ENCODE assay signal across 18 cellular contexts in genomic region chr2:63081404-63081803, GRCh38. TPM values are rescaled to one million over a fixed set of nuclear protein-coding genes. Genes with fewer than 3 reads are reported as not detected.
DNase-seq lines count a peak whose midpoint lies in the region; ATAC-seq, FAIRE-seq and TF ChIP-seq lines count a peak whose summit lies in the region.
"Had no signal": no experiment of that assay in that cellular context is flagged by ENCODE, and none has a peak within 500 bp of the region (broad histone marks: within the 10 kb centered on the region; RNA-seq: fewer than 3 reads in every experiment).

No MANE protein-coding gene starts in this region.

- 24% methylated on average over 4 of the region's 4 CpGs for WGBS in K562 (ENCODE audit: insufficient coverage, low coverage, missing lambda C conversion rate)

- CTCF ChIA-PET in K562 (lab: Yijun Ruan, JAX; ENCODE audit: low intra/inter-chr PET ratio): no interaction called here

- TF ChIP-seq POLR2A in K562 (conservative IDR thresholded peaks at IDR 0.05): no peak

- H3K27ac ChIP-seq in MM.1S (ENCODE audit: low read length) (no peak overlapping the region), K562 (ENCODE audit: extremely low read depth, low read depth, low read length) (no peak overlapping the region)
- H3K27ac ChIP-seq: A549, C4-2B had no signal

- H3K36me3 ChIP-seq in MM.1S (replicated peaks; ENCODE audit: insufficient read depth, low read length) (no peaks in the 10 kb centered on the region), K562 (ENCODE audit: control insufficient read depth, insufficient read depth, low read length) (no peaks in the 10 kb centered on the region)

- no peak for TF ChIP-seq RAD21 in K562 (CRISPR knock-in tag; conservative IDR thresholded peaks at IDR 0.05 in 1 of 2, IDR thresholded peaks at IDR 0.05 in 1 of 2)

- no peaks in the 10 kb centered on the region for H3K4me1 ChIP-seq in MM.1S (ENCODE audit: low read length)
- no peaks in the 10 kb centered on the region for H3K4me1 ChIP-seq in K562 (replicated peaks in 1 of 2; ENCODE audit: control insufficient read depth in 2 of 2, insufficient read depth in 2 of 2, low read length in 2 of 2)

- no peak for TF ChIP-seq EP300 in K562 (IDR thresholded peaks at IDR 0.05; ENCODE audit: low read length)

- intact Hi-C loops in K562 (cut with micrococcal nuclease): no loop called here

- H3K9me3 Mint-ChIP-seq in activated T-helper 17 cell treated with anti-CD3 and anti-CD28 coated beads, Interleukin-2, amount 50 U/mL, for 72 hours: peaks cover 3% of the 10 kb centered on the region
- H3K9me3 Mint-ChIP-seq: CD4-positive, alpha-beta T cell; H9 had no signal

- H3K9me3 ChIP-seq in MM.1S (replicated peaks; ENCODE audit: insufficient read depth, low read length): no peaks in the 10 kb centered on the region
- no peaks in the 10 kb centered on the region; the same call in 1 of the 2 replicates for H3K9me3 ChIP-seq in K562 (replicated peaks; ENCODE audit: control insufficient read depth, insufficient read depth, low read depth, low read length)
- H3K9me3 ChIP-seq: A549 had no signal

- in situ Hi-C loops in K562 (cut with MboI): no loop called here

- peaks cover 24% of the 10 kb centered on the region for H3K27me3 Mint-ChIP-seq in activated T-helper 17 cell treated with anti-CD3 and anti-CD28 coated beads, Interleukin-2, amount 50 U/mL, for 72 hours

- H3K9ac ChIP-seq in MM.1S (ENCODE audit: low read length): no peak overlapping the region
- no peak overlapping the region for H3K9ac ChIP-seq in K562 (ENCODE audit: insufficient read depth in 1 of 2, low read depth in 2 of 2, low read length in 2 of 2)

- H3K79me2 ChIP-seq in MM.1S (ENCODE audit: low read length): no peaks in the 10 kb centered on the region
- H3K79me2 ChIP-seq in K562 (ENCODE audit: control insufficient read depth, insufficient read depth, low read length): no peaks in the 10 kb centered on the region

- H3K27me3 ChIP-seq in MM.1S (replicated peaks; ENCODE audit: insufficient read depth, low read length): no peaks in the 10 kb centered on the region
- H3K27me3 ChIP-seq in K562 (ENCODE audit: control insufficient read depth in 2 of 2, insufficient read depth in 2 of 2, low read length in 2 of 2): no peaks in the 10 kb centered on the region

- no TSS peak for BruUV-seq in K562 (replicated peaks; lab: Mats Ljungman, UMichigan)

- DNase-seq in MM.1S: peak; percentile 7
- DNase-seq in K562 (ENCODE audit: extremely low read depth in 1 of 4, low spot score in 3 of 4): no peak
- no peak for DNase-seq in NCI-H446 (lab: John Stamatoyannopoulos, UW)
- DNase-seq in NCI-H1092 treated with DMSO at 0.1 percent for 48 hours (lab: John Stamatoyannopoulos, UW): no peak
- DNase-seq: AML-193; Calu3; CD4-positive, alpha-beta T cell; DMS53; H9; Karpas-422; KBM-7 had no signal

- H3K4me3 ChIP-seq in MM.1S (ENCODE audit: low read length) (no peak overlapping the region), K562 (no peak overlapping the region)
- H3K4me3 ChIP-seq: A549 had no signal

- H3K9me2 ChIP-seq in MM.1S (replicated peaks; ENCODE audit: insufficient read depth, low read length): no peaks in the 10 kb centered on the region

- H2AFZ ChIP-seq in MM.1S (ENCODE audit: low read length): no peak overlapping the region
- no peak overlapping the region for H2AFZ ChIP-seq in K562 (ENCODE audit: low read depth, low read length)

- H3K36me3 Mint-ChIP-seq in activated T-helper 17 cell treated with anti-CD3 and anti-CD28 coated beads, Interleukin-2, amount 50 U/mL, for 72 hours (ENCODE audit: low read depth): no peaks in the 10 kb centered on the region

- no peak overlapping the region for H3K4me2 ChIP-seq in MM.1S (ENCODE audit: low read depth, low read length)
- H3K4me2 ChIP-seq in K562 (ENCODE audit: insufficient read depth, low read length): no peak overlapping the region
- H3K4me2 ChIP-seq: A549 had no signal

- H4K20me1 ChIP-seq in MM.1S (ENCODE audit: insufficient read depth, low read length) (no peaks in the 10 kb centered on the region), K562 (replicated peaks; ENCODE audit: control insufficient read depth, insufficient read depth, low read length) (no peaks in the 10 kb centered on the region)

- POLR2A ChIA-PET in K562 (lab: Yijun Ruan, JAX): interaction anchor here (0.8 kb wide), 1 partner anchor 225 kb away, joined by 3 read pairs; no protein-coding TSS in a partner anchor

- no peak for FAIRE-seq in K562 (lab: Jason Lieb, UNC)
- FAIRE-seq: A549, G401.6, H1 had no signal

- no peak overlapping the region for H3K4me3 Mint-ChIP-seq in activated T-helper 17 cell treated with anti-CD3 and anti-CD28 coated beads, Interleukin-2, amount 50 U/mL, for 72 hours
- H3K4me3 Mint-ChIP-seq: CD4-positive, alpha-beta T cell; H9 had no signal

- H3K27ac Mint-ChIP-seq in activated T-helper 17 cell treated with anti-CD3 and anti-CD28 coated beads, Interleukin-2, amount 50 U/mL, for 72 hours: no peak overlapping the region
- H3K27ac Mint-ChIP-seq: CD4-positive, alpha-beta T cell; H9 had no signal

- no peak for TF ChIP-seq CTCF in MM.1S (IDR thresholded peaks at IDR 0.05; ENCODE audit: low read length)
- no peak for TF ChIP-seq CTCF in K562 (IDR thresholded peaks at IDR 0.05 in 2 of 3, conservative IDR thresholded peaks at IDR 0.05 in 1 of 3; ENCODE audit: insufficient read depth in 2 of 3, low read depth in 1 of 3, low read length in 3 of 3)

- ATAC-seq in HG02981 (IDR thresholded peaks at IDR 0.05; ENCODE audit: unreplicated experiment) (peak; percentile 47), K562 (no peak)
- ATAC-seq in activated T-helper 17 cell treated with anti-CD3 and anti-CD28 coated beads, Interleukin-2, amount 50 U/mL, for 72 hours (replicated peaks): no peak
- ATAC-seq: A549 had no signal

- no peaks in the 10 kb centered on the region for H3K9me1 ChIP-seq in K562 (ENCODE audit: control insufficient read depth, insufficient read depth, low read length)

- H3K4me1 Mint-ChIP-seq in activated T-helper 17 cell treated with anti-CD3 and anti-CD28 coated beads, Interleukin-2, amount 50 U/mL, for 72 hours: no peaks in the 10 kb centered on the region

- H3F3A ChIP-seq in MM.1S (ENCODE audit: insufficient read depth, low read length): no peaks in the 10 kb centered on the region

TF ChIP-seq in K562, 482 proteins besides CTCF, POLR2A, EP300 and RAD21:
- TF ChIP-seq ZNF175 (CRISPR knock-in tag; IDR thresholded peaks at IDR 0.05; ENCODE audit: low read depth) (peak; percentile 75; the same call in 1 of the 2 replicates), RB1 (IDR thresholded peaks at IDR 0.05; ENCODE audit: low read depth) (no peak)

RNA-seq across cellular contexts. Expression of gene OTX1, which starts 30.8 kb away (rescaled TPM):
- total RNA-seq in K562 (2011; cell fraction: chromatin; rRNA removed; ENCODE audit: low replicate concordance): 4.9 and 10.4 TPM in 2 replicates
- 13.5 and 18.4 TPM in 2 replicates for total RNA-seq in K562 (2011; cell fraction: nucleolus; rRNA removed)
- 9.4 and 9.8 TPM in 2 replicates for total RNA-seq in K562 (2011; cell fraction: nucleoplasm; rRNA removed)
- 1.4 and 1.8 TPM in 2 replicates for total RNA-seq in K562 (2014; rRNA removed)
- 0.40 and 0.48 TPM in 2 replicates for total RNA-seq in K562 (2014; rRNA removed; fragmentation: Illumina TruSeq; extraction: Trizol)
- 0.58 and 1.1 TPM in 2 replicates for total RNA-seq in K562 (2015; rRNA removed; fragmentation: Illumina TruSeq; extraction: Trizol)
- total RNA-seq in K562 (2021): 6.4 and 7.1 TPM in 2 replicates
- 0.24 and 0.31 TPM in 2 replicates for polyA plus RNA-seq in K562 (2011; rRNA removed)
- polyA plus RNA-seq in K562 (2011; cell fraction: cytosol; rRNA removed): 0.24 and 0.33 TPM in 2 replicates
- polyA plus RNA-seq in K562 (2011; cell fraction: nucleus; rRNA removed): 4.0 and 5.2 TPM in 2 replicates
- polyA plus RNA-seq in K562 (2012): 2.7 and 5.2 TPM in 2 replicates
- 2.6 and 3.7 TPM in 2 replicates for polyA plus RNA-seq in K562 (2014; fragmentation: Illumina TruSeq; extraction: Trizol)
- under 1 TPM; 0.18 to 0.31 TPM for polyA plus RNA-seq in K562 (2014; fragmentation: Nextera tagmentation; extraction: Ambion mirVana)
- 2.3 and 2.6 TPM in 2 replicates for polyA plus RNA-seq in K562 (2014; rRNA removed)
- polyA minus RNA-seq in K562 (2011; rRNA and poly(A)+ RNA removed): 0.33 and 0.77 TPM in 2 replicates
- polyA minus RNA-seq in K562 (2011; cell fraction: cytosol; rRNA and poly(A)+ RNA removed): 1.5 and 2.0 TPM in 2 replicates
- polyA minus RNA-seq in K562 (2011; cell fraction: nucleus; rRNA and poly(A)+ RNA removed): 9.6 and 13.6 TPM in 2 replicates
- total RNA-seq in activated T-helper 17 cell treated with anti-CD3 and anti-CD28 coated beads, Interleukin-2, amount 50 U/mL, for 72 hours: not detected
- total RNA-seq: CD4-positive, alpha-beta T cell had no signal
- polyA plus RNA-seq: BJ had no signal
